ENCODE assay signal across 1 cellular context in genomic region chr2:38685116-38685735, GRCh38.
TF ChIP-seq lines count a peak whose summit lies in the region.

No MANE protein-coding gene starts in this region.

TF ChIP-seq in GM23338, 12 proteins besides CTCF, POLR2A, EP300 and RAD21 (continued from another document):
- no peak for TF ChIP-seq ZNF462 (CRISPR knock-in tag; IDR thresholded peaks at IDR 0.05)
